ENCODE assay signal across 8 cellular contexts in the genomic region with DNA sequence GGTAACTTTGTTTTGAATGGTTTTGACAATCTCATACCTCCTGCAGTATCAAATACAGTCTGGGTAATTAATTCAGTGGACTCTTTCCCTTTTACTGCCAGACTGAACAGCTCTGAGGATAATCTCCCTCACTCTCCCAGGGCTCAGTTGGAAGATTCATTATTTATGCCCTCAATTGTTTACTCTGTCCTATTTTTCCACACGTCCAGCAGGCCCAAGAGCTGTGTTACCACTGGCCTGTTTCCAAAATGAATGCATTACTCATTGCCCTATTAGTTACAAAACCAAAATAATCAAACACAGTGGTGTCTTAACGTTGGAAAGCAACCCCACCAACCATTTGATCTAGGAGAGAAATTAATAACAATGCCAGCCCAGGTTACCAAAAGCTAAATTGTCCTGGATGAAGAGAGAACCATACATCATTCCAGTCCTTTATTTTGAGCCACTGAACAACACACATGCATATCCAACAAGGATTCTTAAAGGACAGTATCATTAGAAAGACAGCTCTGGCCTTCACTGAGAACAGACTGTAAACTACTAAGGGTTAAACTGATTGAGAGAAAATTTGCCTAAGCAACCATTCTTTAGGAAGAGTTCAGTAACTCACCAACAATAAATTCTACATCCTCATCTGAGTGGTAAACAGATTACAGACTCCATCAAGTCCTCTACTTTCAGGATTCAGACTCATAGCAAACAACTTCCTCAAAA. TPM values are rescaled to one million over a fixed set of nuclear protein-coding genes. Genes with fewer than 3 reads are reported as not detected.
DNase-seq lines count a peak whose midpoint lies in the region; ATAC-seq and TF ChIP-seq lines count a peak whose summit lies in the region.

No MANE protein-coding gene starts in this region.

- H3K4me3 ChIP-seq in astrocyte of the spinal cord (ENCODE audit: low read depth, low read length), result no peak overlapping the region
- H3K4me3 ChIP-seq in suprapubic skin, result no peak overlapping the region

- WGBS in suprapubic skin, result 5% methylated on average over 2 of the region's 2 CpGs

- peak; percentile 88 for DNase-seq in EL
- DNase-seq in NCI-H1048 (lab: John Stamatoyannopoulos, UW), result peak; percentile 53
- peak; percentile 87 for DNase-seq in astrocyte of the spinal cord (ENCODE audit: low read depth, low spot score)
- peak; percentile 75 for DNase-seq in kidney glomerular epithelial cell (lab: John Stamatoyannopoulos, UW)
- DNase-seq in suprapubic skin (ENCODE audit: low spot score in 2 of 2), result no peak
- no peak for DNase-seq in T-helper 9 cell

- ATAC-seq in GM21619 (IDR thresholded peaks at IDR 0.05; ENCODE audit: unreplicated experiment) (no peak), HG02840 (IDR thresholded peaks at IDR 0.05; ENCODE audit: low FRiP score, unreplicated experiment) (no peak)

- in situ Hi-C loops in astrocyte of the spinal cord (cut with HindIII; ENCODE audit: low sequenced_read_pairs), result no loop called here

- H3K27ac ChIP-seq in suprapubic skin, result peak overlapping the region; percentile 86

- H3K27me3 ChIP-seq in suprapubic skin, result no peaks in the 10 kb centered on the region

- H3K36me3 ChIP-seq in suprapubic skin, result peaks cover 4% of the 10 kb centered on the region

- TF ChIP-seq EP300 in suprapubic skin (IDR thresholded peaks at IDR 0.05), result no peak

- no peaks in the 10 kb centered on the region for H3K9me3 ChIP-seq in suprapubic skin

- peaks cover 51% of the 10 kb centered on the region for H3K4me1 ChIP-seq in suprapubic skin

- TF ChIP-seq CTCF in astrocyte of the spinal cord (IDR thresholded peaks at IDR 0.05; ENCODE audit: low read depth, low read length) (no peak), suprapubic skin (IDR thresholded peaks at IDR 0.05) (no peak)

- no peak for TF ChIP-seq POLR2A in suprapubic skin (IDR thresholded peaks at IDR 0.05)

RNA-seq across cellular contexts. Expression of a gene that starts 34.5 kb away (rescaled TPM):
- 10 to 100 TPM; 12.1 to 20.7 (median 17.8) TPM for total RNA-seq in suprapubic skin

RNA-seq across cellular contexts. Expression of a gene that starts 46.7 kb away (rescaled TPM):
- total RNA-seq in suprapubic skin, result 10 to 100 TPM; 42.2 to 61.4 (median 45.0) TPM

Comparison
In these comparisons a context has a peak if more than half of its experiments do, and no peak if none do; other contexts are left out.
1. DNase-seq: peak in EL (single experiment), NCI-H1048 (single experiment), astrocyte of the spinal cord (single experiment) and kidney glomerular epithelial cell (single experiment); none in suprapubic skin (0 of 2) and T-helper 9 cell (single experiment).